1 cellular context compared by ENCODE assay signal in the genomic region with DNA sequence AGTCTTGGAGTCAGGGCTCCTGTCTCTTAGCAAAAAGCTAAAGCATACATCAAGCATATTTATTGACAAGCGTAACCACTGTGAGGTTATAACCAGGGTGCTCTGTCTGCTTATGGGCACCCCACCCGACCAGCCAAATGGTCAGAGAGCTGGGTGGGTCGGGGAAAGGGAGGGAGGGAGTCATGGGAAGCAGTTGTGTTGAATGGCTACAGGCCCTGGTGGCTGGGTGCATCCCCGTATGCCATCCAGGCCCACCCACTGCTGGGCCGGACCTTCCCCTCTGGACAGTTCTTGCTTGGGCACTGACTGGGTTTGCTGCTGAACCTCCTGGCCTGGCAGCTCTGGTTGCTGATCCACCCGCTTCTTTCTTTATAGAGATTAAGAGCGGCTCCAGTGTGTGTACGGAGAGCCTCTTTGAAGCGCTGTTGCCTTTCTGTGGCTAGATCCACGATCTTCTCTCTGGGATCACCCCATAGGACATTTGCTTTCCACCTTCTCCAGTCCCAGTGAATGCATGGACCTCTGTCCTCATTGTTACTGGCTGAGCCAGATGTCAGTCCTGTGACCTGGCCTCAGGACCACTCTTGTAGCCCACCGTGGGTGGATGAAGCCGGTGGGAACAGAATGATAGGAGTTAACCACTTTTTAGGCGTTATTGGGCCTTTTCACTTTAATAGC.
TF ChIP-seq lines count a peak whose summit lies in the region.

No MANE protein-coding gene starts in this region.

TF ChIP-seq in IMR-90, 13 proteins besides CTCF, POLR2A, EP300 and RAD21:
- TF ChIP-seq CEBPB (IDR thresholded peaks at IDR 0.05; ENCODE audit: low read depth, low read length) (no peak), NFE2L2 (IDR thresholded peaks at IDR 0.05; ENCODE audit: low read depth, low read length) (no peak), FOS (IDR thresholded peaks at IDR 0.05; ENCODE audit: low read depth, low read length) (no peak), SMC3 (IDR thresholded peaks at IDR 0.05; ENCODE audit: low read depth, low read length) (no peak), RFX5 (IDR thresholded peaks at IDR 0.05; ENCODE audit: low read depth, low read length) (no peak)
TF ChIP-seq in IMR-90: peak in this region for 0.
